2 cellular contexts compared by ENCODE assay signal in genomic region chr15:89127054-89127702, GRCh38.
TF ChIP-seq lines count a peak whose summit lies in the region.

No MANE protein-coding gene starts in this region.

TF ChIP-seq in HCT116, 20 proteins besides CTCF, POLR2A, EP300 and RAD21 (continued from another document):
- TF ChIP-seq, protein P1, sequence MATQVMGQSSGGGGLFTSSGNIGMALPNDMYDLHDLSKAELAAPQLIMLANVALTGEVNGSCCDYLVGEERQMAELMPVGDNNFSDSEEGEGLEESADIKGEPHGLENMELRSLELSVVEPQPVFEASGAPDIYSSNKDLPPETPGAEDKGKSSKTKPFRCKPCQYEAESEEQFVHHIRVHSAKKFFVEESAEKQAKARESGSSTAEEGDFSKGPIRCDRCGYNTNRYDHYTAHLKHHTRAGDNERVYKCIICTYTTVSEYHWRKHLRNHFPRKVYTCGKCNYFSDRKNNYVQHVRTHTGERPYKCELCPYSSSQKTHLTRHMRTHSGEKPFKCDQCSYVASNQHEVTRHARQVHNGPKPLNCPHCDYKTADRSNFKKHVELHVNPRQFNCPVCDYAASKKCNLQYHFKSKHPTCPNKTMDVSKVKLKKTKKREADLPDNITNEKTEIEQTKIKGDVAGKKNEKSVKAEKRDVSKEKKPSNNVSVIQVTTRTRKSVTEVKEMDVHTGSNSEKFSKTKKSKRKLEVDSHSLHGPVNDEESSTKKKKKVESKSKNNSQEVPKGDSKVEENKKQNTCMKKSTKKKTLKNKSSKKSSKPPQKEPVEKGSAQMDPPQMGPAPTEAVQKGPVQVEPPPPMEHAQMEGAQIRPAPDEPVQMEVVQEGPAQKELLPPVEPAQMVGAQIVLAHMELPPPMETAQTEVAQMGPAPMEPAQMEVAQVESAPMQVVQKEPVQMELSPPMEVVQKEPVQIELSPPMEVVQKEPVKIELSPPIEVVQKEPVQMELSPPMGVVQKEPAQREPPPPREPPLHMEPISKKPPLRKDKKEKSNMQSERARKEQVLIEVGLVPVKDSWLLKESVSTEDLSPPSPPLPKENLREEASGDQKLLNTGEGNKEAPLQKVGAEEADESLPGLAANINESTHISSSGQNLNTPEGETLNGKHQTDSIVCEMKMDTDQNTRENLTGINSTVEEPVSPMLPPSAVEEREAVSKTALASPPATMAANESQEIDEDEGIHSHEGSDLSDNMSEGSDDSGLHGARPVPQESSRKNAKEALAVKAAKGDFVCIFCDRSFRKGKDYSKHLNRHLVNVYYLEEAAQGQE (IDR thresholded peaks at IDR 0.05; ENCODE audit: low read depth) = no peak
- TF ChIP-seq POLR2AphosphoS5 (IDR thresholded peaks at IDR 0.05; ENCODE audit: low read depth, low read length) (no peak), SIN3A (IDR thresholded peaks at IDR 0.05; ENCODE audit: low read depth) (no peak), CBX3 (IDR thresholded peaks at IDR 0.05; ENCODE audit: low read depth) (peak; percentile 67; the same call in 1 of the 2 replicates), ZFX (IDR thresholded peaks at IDR 0.05) (no peak), EZH2 (IDR thresholded peaks at IDR 0.05) (no peak), YY1 (IDR thresholded peaks at IDR 0.05; ENCODE audit: extremely low read depth, insufficient replicate concordance, low read depth, low read length) (no peak), EGR1 (IDR thresholded peaks at IDR 0.05; ENCODE audit: low read depth) (peak; percentile 88), EZH2phosphoT487 (IDR thresholded peaks at IDR 0.05; ENCODE audit: borderline replicate concordance) (no peak), FOSL1 (IDR thresholded peaks at IDR 0.05; ENCODE audit: low read depth) (peak; percentile 40), SRF (IDR thresholded peaks at IDR 0.05; ENCODE audit: low read depth) (no peak)
- TF ChIP-seq, protein P2, sequence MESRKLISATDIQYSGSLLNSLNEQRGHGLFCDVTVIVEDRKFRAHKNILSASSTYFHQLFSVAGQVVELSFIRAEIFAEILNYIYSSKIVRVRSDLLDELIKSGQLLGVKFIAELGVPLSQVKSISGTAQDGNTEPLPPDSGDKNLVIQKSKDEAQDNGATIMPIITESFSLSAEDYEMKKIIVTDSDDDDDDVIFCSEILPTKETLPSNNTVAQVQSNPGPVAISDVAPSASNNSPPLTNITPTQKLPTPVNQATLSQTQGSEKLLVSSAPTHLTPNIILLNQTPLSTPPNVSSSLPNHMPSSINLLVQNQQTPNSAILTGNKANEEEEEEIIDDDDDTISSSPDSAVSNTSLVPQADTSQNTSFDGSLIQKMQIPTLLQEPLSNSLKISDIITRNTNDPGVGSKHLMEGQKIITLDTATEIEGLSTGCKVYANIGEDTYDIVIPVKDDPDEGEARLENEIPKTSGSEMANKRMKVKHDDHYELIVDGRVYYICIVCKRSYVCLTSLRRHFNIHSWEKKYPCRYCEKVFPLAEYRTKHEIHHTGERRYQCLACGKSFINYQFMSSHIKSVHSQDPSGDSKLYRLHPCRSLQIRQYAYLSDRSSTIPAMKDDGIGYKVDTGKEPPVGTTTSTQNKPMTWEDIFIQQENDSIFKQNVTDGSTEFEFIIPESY (IDR thresholded peaks at IDR 0.05; ENCODE audit: extremely low read depth, insufficient replicate concordance, low read length) = no peak
- TF ChIP-seq, protein P3, sequence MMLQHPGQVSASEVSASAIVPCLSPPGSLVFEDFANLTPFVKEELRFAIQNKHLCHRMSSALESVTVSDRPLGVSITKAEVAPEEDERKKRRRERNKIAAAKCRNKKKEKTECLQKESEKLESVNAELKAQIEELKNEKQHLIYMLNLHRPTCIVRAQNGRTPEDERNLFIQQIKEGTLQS (IDR thresholded peaks at IDR 0.05) = no peak
- TF ChIP-seq, protein P4, sequence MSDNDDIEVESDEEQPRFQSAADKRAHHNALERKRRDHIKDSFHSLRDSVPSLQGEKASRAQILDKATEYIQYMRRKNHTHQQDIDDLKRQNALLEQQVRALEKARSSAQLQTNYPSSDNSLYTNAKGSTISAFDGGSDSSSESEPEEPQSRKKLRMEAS (IDR thresholded peaks at IDR 0.05) = no peak

TF ChIP-seq in liver, 16 proteins besides CTCF, POLR2A, EP300 and RAD21:
- TF ChIP-seq, protein P2 (IDR thresholded peaks at IDR 0.05) = no peak
- TF ChIP-seq, protein P1 (IDR thresholded peaks at IDR 0.05) = no peak
- no peak for TF ChIP-seq NR2F2 (IDR thresholded peaks at IDR 0.05)
- no peak for TF ChIP-seq SP1 (IDR thresholded peaks at IDR 0.05)
- no peak for TF ChIP-seq FOXA2 (IDR thresholded peaks at IDR 0.05)
- TF ChIP-seq YY1 (IDR thresholded peaks at IDR 0.05) = peak; percentile 47
- TF ChIP-seq, protein P4 (IDR thresholded peaks at IDR 0.05) = no peak
- no peak for TF ChIP-seq HNF4A (conservative IDR thresholded peaks at IDR 0.05)
- TF ChIP-seq EGR1 (IDR thresholded peaks at IDR 0.05; ENCODE audit: low read depth in 2 of 2) = peak in 1 of 2 donors; percentile 71
- no peak for TF ChIP-seq GABPA (IDR thresholded peaks at IDR 0.05 in 1 of 2, conservative IDR thresholded peaks at IDR 0.05 in 1 of 2)
- no peak for TF ChIP-seq TAF1 (conservative IDR thresholded peaks at IDR 0.05)
